In genomic region chr1:194378517-194378916, GRCh38 we compare ENCODE assay signal across 1 cellular context.
TF ChIP-seq lines count a peak whose summit lies in the region.

No MANE protein-coding gene starts in this region.

TF ChIP-seq in IMR-90, 13 proteins besides CTCF, POLR2A, EP300 and RAD21 (continued from another document):
- TF ChIP-seq, protein P1, sequence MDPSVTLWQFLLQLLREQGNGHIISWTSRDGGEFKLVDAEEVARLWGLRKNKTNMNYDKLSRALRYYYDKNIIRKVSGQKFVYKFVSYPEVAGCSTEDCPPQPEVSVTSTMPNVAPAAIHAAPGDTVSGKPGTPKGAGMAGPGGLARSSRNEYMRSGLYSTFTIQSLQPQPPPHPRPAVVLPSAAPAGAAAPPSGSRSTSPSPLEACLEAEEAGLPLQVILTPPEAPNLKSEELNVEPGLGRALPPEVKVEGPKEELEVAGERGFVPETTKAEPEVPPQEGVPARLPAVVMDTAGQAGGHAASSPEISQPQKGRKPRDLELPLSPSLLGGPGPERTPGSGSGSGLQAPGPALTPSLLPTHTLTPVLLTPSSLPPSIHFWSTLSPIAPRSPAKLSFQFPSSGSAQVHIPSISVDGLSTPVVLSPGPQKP (IDR thresholded peaks at IDR 0.05; ENCODE audit: borderline replicate concordance, low read depth, low read length): no peak
- TF ChIP-seq NFE2L2 (IDR thresholded peaks at IDR 0.05; ENCODE audit: low read depth, low read length) (no peak), RCOR1 (IDR thresholded peaks at IDR 0.05; ENCODE audit: insufficient replicate concordance, low read length) (no peak), SMC3 (IDR thresholded peaks at IDR 0.05; ENCODE audit: low read depth, low read length) (no peak), MAZ (IDR thresholded peaks at IDR 0.05; ENCODE audit: borderline replicate concordance, low read depth, low read length) (no peak), MXI1 (IDR thresholded peaks at IDR 0.05; ENCODE audit: borderline replicate concordance, low read depth, low read length) (no peak)
- TF ChIP-seq, protein P2, sequence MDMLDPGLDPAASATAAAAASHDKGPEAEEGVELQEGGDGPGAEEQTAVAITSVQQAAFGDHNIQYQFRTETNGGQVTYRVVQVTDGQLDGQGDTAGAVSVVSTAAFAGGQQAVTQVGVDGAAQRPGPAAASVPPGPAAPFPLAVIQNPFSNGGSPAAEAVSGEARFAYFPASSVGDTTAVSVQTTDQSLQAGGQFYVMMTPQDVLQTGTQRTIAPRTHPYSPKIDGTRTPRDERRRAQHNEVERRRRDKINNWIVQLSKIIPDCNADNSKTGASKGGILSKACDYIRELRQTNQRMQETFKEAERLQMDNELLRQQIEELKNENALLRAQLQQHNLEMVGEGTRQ (IDR thresholded peaks at IDR 0.05; ENCODE audit: low read depth, low read length): no peak
